Comparison of ENCODE assay signal across 1 cellular context in the genomic region with DNA sequence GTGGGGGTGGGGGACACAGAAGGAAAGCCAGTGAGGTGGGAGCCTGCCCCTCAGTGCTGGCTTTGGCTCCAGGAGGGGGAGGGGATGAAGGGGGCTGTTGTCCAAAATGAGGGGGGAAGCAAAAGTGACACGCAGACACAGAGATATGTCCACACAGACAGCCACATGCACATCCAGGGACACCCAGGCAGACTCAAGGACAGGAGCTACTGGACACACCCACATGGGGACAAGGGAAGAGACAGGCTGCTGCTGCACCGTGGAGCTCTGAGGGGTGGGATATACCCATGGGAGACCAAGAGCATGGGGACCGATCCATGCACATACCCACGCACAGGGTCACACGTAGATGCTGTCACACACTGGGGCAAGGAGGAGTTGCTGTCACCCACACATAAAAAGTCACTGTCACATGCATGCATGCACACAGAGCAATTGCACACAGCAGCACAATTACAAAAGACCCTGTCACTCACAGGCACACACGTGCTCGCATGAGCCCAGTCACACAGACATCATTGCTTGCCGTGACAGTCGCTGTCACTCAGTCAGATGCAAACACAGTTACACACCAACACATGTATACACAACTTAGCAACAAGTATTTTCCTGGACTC.
TF ChIP-seq lines count a peak whose summit lies in the region.

No MANE protein-coding gene starts in this region.

TF ChIP-seq in GM12878, 131 proteins besides CTCF, POLR2A, EP300 and RAD21:
- TF ChIP-seq ETV6 (conservative IDR thresholded peaks at IDR 0.05 in 1 of 2, IDR thresholded peaks at IDR 0.05 in 1 of 2; ENCODE audit: borderline replicate concordance in 1 of 2, low read depth in 1 of 2) (no peak), NR2F1 (conservative IDR thresholded peaks at IDR 0.05) (no peak), ATF7 (IDR thresholded peaks at IDR 0.05; ENCODE audit: low read depth) (no peak), NRF1 (conservative IDR thresholded peaks at IDR 0.05; ENCODE audit: low read depth, low read length) (no peak), STAT1 (conservative IDR thresholded peaks at IDR 0.05) (no peak), SUZ12 (IDR thresholded peaks at IDR 0.05; ENCODE audit: unreplicated experiment) (no peak), CBX5 (IDR thresholded peaks at IDR 0.05; ENCODE audit: low read depth) (no peak), TCF3 (IDR thresholded peaks at IDR 0.05; ENCODE audit: borderline replicate concordance, insufficient read depth, low read depth, low read length) (peak; percentile 58; the same call in 1 of the 2 replicates), SIX5 (IDR thresholded peaks at IDR 0.05; ENCODE audit: low read depth, low read length, severe bottlenecking) (no peak), BHLHE40 (IDR thresholded peaks at IDR 0.05; ENCODE audit: borderline replicate concordance in 1 of 2, low read depth in 2 of 2, low read length in 1 of 2) (peak in 1 of 2 experiments; percentile 46; a peak in 1 of 4 replicates), PKNOX1 (IDR thresholded peaks at IDR 0.05) (peak; percentile 88), ZBED1 (IDR thresholded peaks at IDR 0.05; ENCODE audit: borderline replicate concordance) (no peak), MEF2B (IDR thresholded peaks at IDR 0.05; ENCODE audit: partially characterized antibody, poor library complexity, severe bottlenecking) (peak; percentile 25), ZNF622 (IDR thresholded peaks at IDR 0.05) (no peak)
- TF ChIP-seq, protein P1, sequence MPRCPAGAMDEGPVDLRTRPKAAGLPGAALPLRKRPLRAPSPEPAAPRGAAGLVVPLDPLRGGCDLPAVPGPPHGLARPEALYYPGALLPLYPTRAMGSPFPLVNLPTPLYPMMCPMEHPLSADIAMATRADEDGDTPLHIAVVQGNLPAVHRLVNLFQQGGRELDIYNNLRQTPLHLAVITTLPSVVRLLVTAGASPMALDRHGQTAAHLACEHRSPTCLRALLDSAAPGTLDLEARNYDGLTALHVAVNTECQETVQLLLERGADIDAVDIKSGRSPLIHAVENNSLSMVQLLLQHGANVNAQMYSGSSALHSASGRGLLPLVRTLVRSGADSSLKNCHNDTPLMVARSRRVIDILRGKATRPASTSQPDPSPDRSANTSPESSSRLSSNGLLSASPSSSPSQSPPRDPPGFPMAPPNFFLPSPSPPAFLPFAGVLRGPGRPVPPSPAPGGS (IDR thresholded peaks at IDR 0.05; ENCODE audit: borderline replicate concordance, insufficient read depth, low read depth, low read length, poor library complexity, severe bottlenecking): peak; percentile 99
- TF ChIP-seq, protein P2, sequence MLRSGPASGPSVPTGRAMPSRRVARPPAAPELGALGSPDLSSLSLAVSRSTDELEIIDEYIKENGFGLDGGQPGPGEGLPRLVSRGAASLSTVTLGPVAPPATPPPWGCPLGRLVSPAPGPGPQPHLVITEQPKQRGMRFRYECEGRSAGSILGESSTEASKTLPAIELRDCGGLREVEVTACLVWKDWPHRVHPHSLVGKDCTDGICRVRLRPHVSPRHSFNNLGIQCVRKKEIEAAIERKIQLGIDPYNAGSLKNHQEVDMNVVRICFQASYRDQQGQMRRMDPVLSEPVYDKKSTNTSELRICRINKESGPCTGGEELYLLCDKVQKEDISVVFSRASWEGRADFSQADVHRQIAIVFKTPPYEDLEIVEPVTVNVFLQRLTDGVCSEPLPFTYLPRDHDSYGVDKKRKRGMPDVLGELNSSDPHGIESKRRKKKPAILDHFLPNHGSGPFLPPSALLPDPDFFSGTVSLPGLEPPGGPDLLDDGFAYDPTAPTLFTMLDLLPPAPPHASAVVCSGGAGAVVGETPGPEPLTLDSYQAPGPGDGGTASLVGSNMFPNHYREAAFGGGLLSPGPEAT (IDR thresholded peaks at IDR 0.05; ENCODE audit: low read depth): no peak
- TF ChIP-seq, protein P3, sequence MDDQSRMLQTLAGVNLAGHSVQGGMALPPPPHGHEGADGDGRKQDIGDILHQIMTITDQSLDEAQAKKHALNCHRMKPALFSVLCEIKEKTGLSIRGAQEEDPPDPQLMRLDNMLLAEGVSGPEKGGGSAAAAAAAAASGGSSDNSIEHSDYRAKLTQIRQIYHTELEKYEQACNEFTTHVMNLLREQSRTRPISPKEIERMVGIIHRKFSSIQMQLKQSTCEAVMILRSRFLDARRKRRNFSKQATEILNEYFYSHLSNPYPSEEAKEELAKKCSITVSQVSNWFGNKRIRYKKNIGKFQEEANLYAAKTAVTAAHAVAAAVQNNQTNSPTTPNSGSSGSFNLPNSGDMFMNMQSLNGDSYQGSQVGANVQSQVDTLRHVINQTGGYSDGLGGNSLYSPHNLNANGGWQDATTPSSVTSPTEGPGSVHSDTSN (IDR thresholded peaks at IDR 0.05; ENCODE audit: insufficient replicate concordance, low read depth, low read length): peak; percentile 71
- TF ChIP-seq, protein P4, sequence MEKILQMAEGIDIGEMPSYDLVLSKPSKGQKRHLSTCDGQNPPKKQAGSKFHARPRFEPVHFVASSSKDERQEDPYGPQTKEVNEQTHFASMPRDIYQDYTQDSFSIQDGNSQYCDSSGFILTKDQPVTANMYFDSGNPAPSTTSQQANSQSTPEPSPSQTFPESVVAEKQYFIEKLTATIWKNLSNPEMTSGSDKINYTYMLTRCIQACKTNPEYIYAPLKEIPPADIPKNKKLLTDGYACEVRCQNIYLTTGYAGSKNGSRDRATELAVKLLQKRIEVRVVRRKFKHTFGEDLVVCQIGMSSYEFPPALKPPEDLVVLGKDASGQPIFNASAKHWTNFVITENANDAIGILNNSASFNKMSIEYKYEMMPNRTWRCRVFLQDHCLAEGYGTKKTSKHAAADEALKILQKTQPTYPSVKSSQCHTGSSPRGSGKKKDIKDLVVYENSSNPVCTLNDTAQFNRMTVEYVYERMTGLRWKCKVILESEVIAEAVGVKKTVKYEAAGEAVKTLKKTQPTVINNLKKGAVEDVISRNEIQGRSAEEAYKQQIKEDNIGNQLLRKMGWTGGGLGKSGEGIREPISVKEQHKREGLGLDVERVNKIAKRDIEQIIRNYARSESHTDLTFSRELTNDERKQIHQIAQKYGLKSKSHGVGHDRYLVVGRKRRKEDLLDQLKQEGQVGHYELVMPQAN (conservative IDR thresholded peaks at IDR 0.05): no peak
